Comparison of ENCODE assay signal across 18 cellular contexts in the genomic region with DNA sequence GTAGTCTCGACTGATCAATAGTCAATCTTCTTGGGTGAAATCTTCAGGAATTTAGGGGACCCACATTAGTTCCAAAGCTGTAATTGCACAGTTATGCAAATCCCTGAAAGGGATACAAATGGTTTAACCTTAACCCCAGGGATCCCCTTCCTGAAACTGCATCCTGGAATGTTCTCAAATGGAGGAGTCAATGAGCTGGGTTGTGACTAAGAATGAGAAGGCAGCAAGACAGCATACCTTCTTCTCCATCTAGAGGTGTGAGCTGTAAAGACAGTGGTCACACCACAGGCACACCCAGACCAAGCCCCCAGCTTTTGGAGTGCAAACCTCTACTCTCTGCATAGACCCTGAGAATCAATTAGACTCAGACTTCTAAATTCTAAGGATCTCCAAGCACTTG.
"Had no signal": no experiment of that assay in that cellular context is flagged by ENCODE, and none has a peak within 500 bp of the region (broad histone marks: within the 10 kb centered on the region; RNA-seq: fewer than 3 reads in every experiment).

No MANE protein-coding gene starts in this region.

- H3K36me3 ChIP-seq: colonic mucosa, heart left ventricle, sigmoid colon, spleen, stomach had no signal

- H3K9me3 ChIP-seq: colonic mucosa, heart left ventricle, sigmoid colon, spleen, stomach, testis had no signal

- FAIRE-seq: endothelial cell of umbilical vein, TTC549 had no signal

- H3K27me3 ChIP-seq: colonic mucosa, heart left ventricle, sigmoid colon, spleen, stomach, testis had no signal

- H3K4me3 ChIP-seq: colonic mucosa, heart left ventricle, sigmoid colon, spleen, stomach, testis had no signal

- H3K27ac ChIP-seq: colonic mucosa, heart left ventricle, sigmoid colon, spleen, stomach, testis had no signal

- H3K4me1 ChIP-seq: colonic mucosa, heart left ventricle, sigmoid colon, spleen, stomach, testis had no signal

- ATAC-seq: activated CD8-positive, alpha-beta T cell treated with anti-CD3 and anti-CD28 coated beads, Interleukin-2, amount 10 ng/mL, durations not matched to agents 7 days and 5 days; activated T-cell treated with anti-CD3 and anti-CD28 coated beads, Interleukin-2, amount 50 U/mL, for 72 hours; heart left ventricle; T-helper 17 cell had no signal

- DNase-seq: activated B cell treated with CpG ODN at 0.5 μM for 24 hours; activated CD4-positive, alpha-beta T cell treated with anti-CD3 and anti-CD28 coated beads for 48 hours; activated CD8-positive, alpha-beta memory T cell treated with anti-CD3 and anti-CD28 coated beads, Interleukin-2, amount 50 U/mL, for 4 hours; activated CD8-positive, alpha-beta T cell treated with anti-CD3 and anti-CD28 coated beads, Interleukin-2, amount 10 ng/mL, durations not matched to agents 7 days and 5 days; activated gamma-delta T cell treated with Interleukin-2 at 50 U/mL for 16 hours; activated T-cell treated with anti-CD3 and anti-CD28 coated beads, Interleukin-2, amount 50 U/mL, for 72 hours; amniotic stem cell; central memory CD4-positive, alpha-beta T cell; colonic mucosa; foreskin melanocyte; heart left ventricle; sigmoid colon; spleen; stomach; T-helper 17 cell; testis had no signal
